Comparison of ENCODE assay signal across 17 cellular contexts in genomic region chr5:86461169-86461956, GRCh38.
DNase-seq lines count a peak whose midpoint lies in the region; ATAC-seq and TF ChIP-seq lines count a peak whose summit lies in the region.
"Had no signal": no experiment of that assay in that cellular context is flagged by ENCODE, and none has a peak within 500 bp of the region (broad histone marks: within the 10 kb centered on the region; RNA-seq: fewer than 3 reads in every experiment).

No MANE protein-coding gene starts in this region.

- H3K4me3 ChIP-seq in duodenal mucosa (ENCODE audit: low read depth in 1 of 2, low read length in 2 of 2) (peak overlapping the region; percentile 18 to 35), neural progenitor cell (no peak overlapping the region)
- H3K4me3 ChIP-seq: upper lobe of left lung had no signal

- H3K9ac ChIP-seq in duodenal mucosa (ENCODE audit: low read depth in 1 of 2, low read length in 2 of 2) (no peak overlapping the region), neural progenitor cell (no peak overlapping the region)

- H3K36me3 ChIP-seq in duodenal mucosa (ENCODE audit: control insufficient read depth in 1 of 2, insufficient read depth in 2 of 2, low read length in 2 of 2) (no peaks in the 10 kb centered on the region), neural progenitor cell (no peaks in the 10 kb centered on the region)
- H3K36me3 ChIP-seq: upper lobe of left lung had no signal

- peak; percentile 82 for DNase-seq in NCI-H82 (lab: John Stamatoyannopoulos, UW)
- DNase-seq in neural progenitor cell (ENCODE audit: low spot score), result no peak
- no peak for DNase-seq in NCI-H526 (lab: John Stamatoyannopoulos, UW)
- no peak for DNase-seq in activated T-cell treated with anti-CD3 and anti-CD28 coated beads for 4 hours
- DNase-seq in stimulated activated naive CD4-positive, alpha-beta T cell treated with Interleukin-2 at 50 U/mL for 16 hours (lab: John Stamatoyannopoulos, UW), result no peak
- DNase-seq: DND-41; NCI-H1417; SHP77; stimulated activated CD4-positive, alpha-beta T cell treated with anti-CD3 and anti-CD28 coated beads, Interleukin-1b, Interleukin-23, amount 100 ng/mL, for 48 hours; stimulated activated CD8-positive, alpha-beta memory T cell treated with anti-CD3 and anti-CD28 coated beads, Interleukin-4, amount 100 ng/mL, for 48 hours; T1000 had no signal

- peaks cover 0 to 5% of the 10 kb centered on the region in 2 donors for H3K4me1 ChIP-seq in duodenal mucosa (ENCODE audit: control insufficient read depth in 1 of 2, insufficient read depth in 2 of 2, low read length in 2 of 2)
- no peaks in the 10 kb centered on the region for H3K4me1 ChIP-seq in neural progenitor cell
- H3K4me1 ChIP-seq: upper lobe of left lung had no signal

- peaks cover 14 to 22% of the 10 kb centered on the region in 2 donors for H3K9me3 ChIP-seq in duodenal mucosa (ENCODE audit: control insufficient read depth in 1 of 2, low read length in 2 of 2)
- peaks cover 6% of the 10 kb centered on the region for H3K9me3 ChIP-seq in neural progenitor cell (ENCODE audit: low read depth)

- H3K27me3 Mint-ChIP-seq in neural progenitor cell (ENCODE audit: insufficient read depth, low read depth), result peaks cover 6% of the 10 kb centered on the region
- H3K27me3 Mint-ChIP-seq: activated T-helper 17 cell treated with anti-CD3 and anti-CD28 coated beads, Interleukin-2, amount 50 U/mL, for 72 hours; progenitor cell of endocrine pancreas had no signal

- peak; percentile 43 for ATAC-seq in GM18511 (IDR thresholded peaks at IDR 0.05; ENCODE audit: unreplicated experiment)
- no peak for ATAC-seq in HG02840 (IDR thresholded peaks at IDR 0.05; ENCODE audit: low FRiP score, unreplicated experiment)
- ATAC-seq: activated T-helper 17 cell treated with anti-CD3 and anti-CD28 coated beads, Interleukin-2, amount 50 U/mL, for 72 hours had no signal

- TF ChIP-seq CTCF in neural progenitor cell (IDR thresholded peaks at IDR 0.05), result no peak

- no peaks in the 10 kb centered on the region for H3K79me2 ChIP-seq in neural progenitor cell (ENCODE audit: low read depth)

- H3K36me3 Mint-ChIP-seq in neural progenitor cell, result peaks cover 8% of the 10 kb centered on the region

- no peak overlapping the region for H3K4me3 Mint-ChIP-seq in neural progenitor cell
- H3K4me3 Mint-ChIP-seq: activated T-helper 17 cell treated with anti-CD3 and anti-CD28 coated beads, Interleukin-2, amount 50 U/mL, for 72 hours had no signal

- peak overlapping the region; percentile 61 for H3K27ac Mint-ChIP-seq in neural progenitor cell
- H3K27ac Mint-ChIP-seq: activated T-helper 17 cell treated with anti-CD3 and anti-CD28 coated beads, Interleukin-2, amount 50 U/mL, for 72 hours; progenitor cell of endocrine pancreas had no signal

- H4K20me1 ChIP-seq in neural progenitor cell (ENCODE audit: low read depth), result no peaks in the 10 kb centered on the region

- H3K27me3 ChIP-seq in duodenal mucosa (ENCODE audit: control insufficient read depth in 1 of 2, insufficient read depth in 2 of 2, low read length in 2 of 2) (no peaks in the 10 kb centered on the region), neural progenitor cell (no peaks in the 10 kb centered on the region)
- H3K27me3 ChIP-seq: upper lobe of left lung had no signal

- H3K4me2 ChIP-seq in neural progenitor cell, result no peak overlapping the region

- no peak overlapping the region for H3K27ac ChIP-seq in duodenal mucosa (ENCODE audit: low read depth, low read length)
- no peak overlapping the region for H3K27ac ChIP-seq in neural progenitor cell
- H3K27ac ChIP-seq: upper lobe of left lung had no signal

- peaks cover 21% of the 10 kb centered on the region for H3K4me1 Mint-ChIP-seq in neural progenitor cell
- H3K4me1 Mint-ChIP-seq: activated T-helper 17 cell treated with anti-CD3 and anti-CD28 coated beads, Interleukin-2, amount 50 U/mL, for 72 hours had no signal

- H3K9me3 Mint-ChIP-seq in neural progenitor cell, result peaks cover 47% of the 10 kb centered on the region

- no peaks in the 10 kb centered on the region for H3F3A ChIP-seq in neural progenitor cell (ENCODE audit: low read depth)

- no peak overlapping the region for H2AFZ ChIP-seq in neural progenitor cell (replicated peaks)
